In the genomic region with DNA sequence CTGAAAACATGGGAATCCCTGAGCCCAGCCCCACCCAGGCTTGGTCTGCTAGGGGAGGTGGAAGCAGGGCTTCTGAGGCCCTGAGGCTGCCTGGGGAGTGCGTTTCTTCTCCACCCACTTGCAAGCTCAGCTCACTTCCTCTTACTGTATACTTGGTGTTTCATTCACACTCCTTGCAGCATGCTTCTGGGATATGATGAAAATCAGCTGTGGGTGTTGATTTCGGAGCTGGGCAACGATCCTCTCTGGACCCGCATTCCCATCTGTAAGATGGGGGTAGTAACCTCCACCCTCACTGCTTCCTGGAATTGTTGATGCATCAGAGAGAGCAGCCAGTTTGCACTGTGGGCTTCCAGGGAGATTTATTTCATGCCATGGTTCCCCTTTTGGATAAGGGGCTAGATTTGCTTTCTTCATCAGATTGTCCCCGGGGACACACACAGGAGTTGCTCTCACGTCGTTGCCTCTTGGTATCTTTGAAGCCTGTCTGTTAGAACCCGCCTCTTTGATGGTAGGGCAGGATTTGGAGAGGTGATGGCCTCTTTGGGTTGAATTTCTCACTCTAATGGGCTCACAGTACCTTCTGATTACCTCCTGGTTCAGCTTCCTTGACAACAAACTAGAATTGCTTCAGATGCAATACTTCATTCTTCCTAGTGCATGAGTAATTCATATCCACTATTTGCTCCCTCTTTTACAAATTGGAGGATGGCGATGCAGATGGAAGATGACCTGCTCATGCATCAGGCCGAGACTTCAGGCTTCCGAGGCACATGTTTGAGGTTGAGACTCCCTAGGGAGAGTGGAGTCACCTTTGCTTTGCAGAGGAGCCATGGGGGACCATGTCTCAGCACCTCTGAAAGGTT, we compare ENCODE assay signal across 9 cellular contexts. TPM values are rescaled to one million over a fixed set of nuclear protein-coding genes. Genes with fewer than 3 reads are reported as not detected.
A peak's percentile ranks its signal among the peaks of the same experiment; 100 is the strongest.
DNase-seq lines count a peak whose midpoint lies in the region; TF ChIP-seq lines count a peak whose summit lies in the region.
"Had no signal": no experiment of that assay in that cellular context is flagged by ENCODE, and none has a peak within 500 bp of the region (broad histone marks: within the 10 kb centered on the region; RNA-seq: fewer than 3 reads in every experiment).

No MANE protein-coding gene starts in this region.

- no peak overlapping the region for H3K9ac ChIP-seq in skeletal muscle tissue (ENCODE audit: low read depth in 1 of 3, low read length in 3 of 3)

- H3K4me1 ChIP-seq in breast epithelium (peaks cover 12 to 14% of the 10 kb centered on the region in 2 donors), skeletal muscle tissue (ENCODE audit: control insufficient read depth in 3 of 3, insufficient read depth in 3 of 3, low read length in 3 of 3) (peaks cover 63 to 71% (median 64%) of the 10 kb centered on the region in 3 donors)

- intact Hi-C loops in MCF 10A (cut with micrococcal nuclease): no loop called here
- intact Hi-C loops in breast epithelium (cut with DNase I; ENCODE audit: low total_unique reads): loop anchor here (1.0 kb wide), 1 partner anchor 28 kb away; no protein-coding TSS in a partner anchor

- no peaks in the 10 kb centered on the region for H3K36me3 ChIP-seq in breast epithelium
- H3K36me3 ChIP-seq in skeletal muscle tissue (ENCODE audit: control insufficient read depth in 3 of 3, insufficient read depth in 3 of 3, low read length in 3 of 3): no peaks in the 10 kb centered on the region
- H3K36me3 ChIP-seq in WERI-Rb-1: peaks cover 5% of the 10 kb centered on the region; the same call in 1 of the 2 replicates
- H3K36me3 ChIP-seq: ovary had no signal

- no peaks in the 10 kb centered on the region for H3K36me3 Mint-ChIP-seq in MCF 10A (ENCODE audit: insufficient read depth, unreplicated experiment)

- H3K27me3 Mint-ChIP-seq in MCF 10A (ENCODE audit: insufficient read depth, unreplicated experiment): no peaks in the 10 kb centered on the region

- H3K9me3 Mint-ChIP-seq in MCF 10A (ENCODE audit: unreplicated experiment): no peaks in the 10 kb centered on the region

- POLR2A ChIA-PET in MCF 10A (lab: Yijun Ruan, JAX): interaction anchor here (0.9 to 2.1 kb wide), 3 partner anchors 9 to 15 kb away, joined by 3 to 5 read pairs (median 4); no protein-coding TSS in a partner anchor

- no peak overlapping the region for H3K27ac Mint-ChIP-seq in MCF 10A (ENCODE audit: low read depth, unreplicated experiment)

- TF ChIP-seq POLR2A in breast epithelium (IDR thresholded peaks at IDR 0.05): no peak

- BruUV-seq in MCF 10A (replicated peaks; lab: Mats Ljungman, UMichigan): no TSS peak

- CTCF ChIA-PET in MCF 10A (lab: Yijun Ruan, JAX): no interaction called here

- no peak for TF ChIP-seq CTCF in MCF 10A (IDR thresholded peaks at IDR 0.05; ENCODE audit: unreplicated experiment)
- TF ChIP-seq CTCF in breast epithelium (IDR thresholded peaks at IDR 0.05): no peak
- no peak for TF ChIP-seq CTCF in epithelial cell of esophagus (IDR thresholded peaks at IDR 0.05; ENCODE audit: insufficient read depth, low read depth, low read length, missing control alignments)
- no peak for TF ChIP-seq CTCF in WERI-Rb-1 (IDR thresholded peaks at IDR 0.05; ENCODE audit: low read depth, low read length)

- H3K4me1 Mint-ChIP-seq in MCF 10A (ENCODE audit: insufficient read depth, unreplicated experiment): peaks cover 52% of the 10 kb centered on the region

- H3K4me3 ChIP-seq in breast epithelium (no peak overlapping the region), epithelial cell of esophagus (ENCODE audit: low read length) (no peak overlapping the region), skeletal muscle tissue (ENCODE audit: low read length in 3 of 3) (no peak overlapping the region), WERI-Rb-1 (ENCODE audit: low read depth, low read length) (no peak overlapping the region)
- H3K4me3 ChIP-seq: ovary had no signal

- no peak overlapping the region for H3K4me3 Mint-ChIP-seq in MCF 10A (ENCODE audit: unreplicated experiment)

- H3K27ac ChIP-seq in breast epithelium: peak overlapping the region in 1 of 2 donors; percentile 78
- peak overlapping the region; percentile 76 for H3K27ac ChIP-seq in skeletal muscle tissue (ENCODE audit: low read depth, low read length)
- H3K27ac ChIP-seq in WERI-Rb-1: no peak overlapping the region
- H3K27ac ChIP-seq: ovary had no signal

- H3K27me3 ChIP-seq in breast epithelium (no peaks in the 10 kb centered on the region), skeletal muscle tissue (ENCODE audit: control insufficient read depth in 3 of 3, insufficient read depth in 3 of 3, low read length in 3 of 3) (peaks cover 31 to 55% (median 46%) of the 10 kb centered on the region in 3 donors), WERI-Rb-1 (ENCODE audit: insufficient read depth, low read depth, severe bottlenecking) (no peaks in the 10 kb centered on the region)
- H3K27me3 ChIP-seq: ovary had no signal

- H3K9me3 ChIP-seq in breast epithelium (no peaks in the 10 kb centered on the region), skeletal muscle tissue (ENCODE audit: control insufficient read depth in 3 of 3, low read length in 3 of 3) (no peaks in the 10 kb centered on the region), WERI-Rb-1 (ENCODE audit: severe bottlenecking) (no peaks in the 10 kb centered on the region)
- H3K9me3 ChIP-seq: ovary had no signal

- DNase-seq in MCF 10A (ENCODE audit: unreplicated experiment) (peak; percentile 76), breast epithelium (ENCODE audit: low spot score in 2 of 2) (no peak), NOMO-1 treated with dmso at 0.1 percent for 144 hours (lab: John Stamatoyannopoulos, UW; ENCODE audit: unreplicated experiment) (peak; percentile 77), epithelial cell of esophagus (ENCODE audit: low read depth) (peak; percentile 85), WERI-Rb-1 (no peak), NK-92 (lab: John Stamatoyannopoulos, UW; ENCODE audit: unreplicated experiment) (no peak), foreskin melanocyte (no peak)

RNA-seq across cellular contexts. Expression of a gene that starts 40.4 kb away (rescaled TPM):
- total RNA-seq in MCF 10A (2022) (62.2 and 77.9 TPM in 2 replicates), breast epithelium (10 to 100 TPM; 25.3 to 44.6 (median 35.1) TPM), skeletal muscle tissue (12.5 TPM)

Comparison
In these comparisons a context has a peak if more than half of its experiments do, and no peak if none do; other contexts are left out.
1. DNase-seq: peak in MCF 10A (single experiment), NOMO-1 treated with dmso at 0.1 percent for 144 hours (single experiment) and epithelial cell of esophagus (single experiment); none in breast epithelium (0 of 2), WERI-Rb-1 (single experiment), NK-92 (single experiment) and foreskin melanocyte (single experiment).